25 cellular contexts compared by ENCODE assay signal in the genomic region with DNA sequence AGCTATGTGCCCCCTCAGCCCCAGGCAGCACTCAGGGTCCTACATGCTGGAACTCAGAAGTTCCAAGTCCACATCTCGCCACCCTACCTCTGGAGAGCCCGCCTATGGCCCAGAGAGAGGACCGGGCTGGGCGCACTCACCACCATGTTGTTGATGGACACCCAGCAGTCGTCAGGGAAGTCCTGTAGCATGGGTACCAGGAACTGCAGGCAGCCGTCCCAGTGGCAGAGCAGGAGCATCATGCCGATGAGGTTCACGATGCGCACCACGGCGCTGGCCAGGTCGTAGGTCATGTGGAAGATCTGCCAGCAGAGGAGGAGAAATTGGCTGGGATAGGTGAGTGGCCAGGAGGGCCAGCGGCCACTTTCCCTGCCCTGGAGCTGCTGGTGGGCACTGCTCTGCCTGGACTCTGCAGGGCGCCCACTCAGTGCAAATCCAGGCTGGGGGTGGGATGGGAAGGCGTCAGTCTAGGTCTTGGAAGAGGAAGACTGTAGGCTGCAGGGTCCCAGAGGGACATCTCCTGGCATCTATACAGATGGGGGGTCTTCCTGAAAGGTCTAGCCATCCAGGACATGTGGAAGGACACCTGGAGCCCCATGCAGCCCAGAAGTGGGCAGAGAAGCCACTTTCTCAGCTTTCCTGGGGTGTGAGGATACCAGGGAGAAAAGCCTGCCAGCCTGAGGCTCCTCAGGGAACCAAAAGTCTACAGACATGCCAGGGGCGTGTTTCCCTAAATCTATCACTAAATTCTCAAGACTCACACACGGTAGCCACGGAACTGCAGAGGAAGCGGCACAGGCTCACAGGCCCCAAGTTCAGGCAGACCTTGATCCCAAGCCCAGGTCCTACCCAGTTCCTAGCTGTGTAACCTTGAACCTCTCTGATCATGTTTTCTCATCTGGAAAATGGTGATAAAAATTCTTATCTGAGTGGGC. TPM values are rescaled to one million over a fixed set of nuclear protein-coding genes. Genes with fewer than 3 reads are reported as not detected.
"Had no signal": no experiment of that assay in that cellular context is flagged by ENCODE, and none has a peak within 500 bp of the region (broad histone marks: within the 10 kb centered on the region; RNA-seq: fewer than 3 reads in every experiment).

No MANE protein-coding gene starts in this region.

- H3K27me3 Mint-ChIP-seq: activated CD4-positive, alpha-beta T cell treated with anti-CD3 and anti-CD28 coated beads, Interleukin-2, amount 10 ng/mL, durations not matched to agents 24 days and 14 days; activated CD8-positive, alpha-beta T cell treated with anti-CD3 and anti-CD28 coated beads for 36 hours had no signal

- H3K27ac ChIP-seq: foreskin keratinocyte, hepatocyte, prostate gland, skin epidermis, transverse colon, vagina had no signal

- DNase-seq: activated CD4-positive, alpha-beta T cell treated with anti-CD3 and anti-CD28 coated beads, Interleukin-2, amount 10 ng/mL, durations not matched to agents 24 days and 14 days; activated CD8-positive, alpha-beta T cell treated with anti-CD3 and anti-CD28 coated beads for 36 hours; activated gamma-delta T cell; activated naive CD4-positive, alpha-beta T cell treated with anti-CD3 and anti-CD28 coated beads, Interleukin-2, amount 50 U/mL, for 16 hours; activated naive CD8-positive, alpha-beta T cell treated with anti-CD3 and anti-CD28 coated beads, Interleukin-2, amount 50 U/mL, for 24 hours; dermis blood vessel endothelial cell; effector CD8-positive, alpha-beta T cell; foreskin keratinocyte; immature natural killer cell; kidney glomerular epithelial cell; mesenchymal stem cell; mucosa of descending colon; stimulated activated CD4-positive, alpha-beta T cell treated with anti-CD3 and anti-CD28 coated beads, Interleukin-15, amount 100 ng/mL, for 24 hours; transverse colon had no signal

- H3K4me3 Mint-ChIP-seq: activated CD4-positive, alpha-beta T cell treated with anti-CD3 and anti-CD28 coated beads, Interleukin-2, amount 10 ng/mL, durations not matched to agents 24 days and 14 days; activated CD8-positive, alpha-beta T cell treated with anti-CD3 and anti-CD28 coated beads for 36 hours; activated naive CD8-positive, alpha-beta T cell treated with anti-CD3 and anti-CD28 coated beads, Interleukin-2, amount 50 U/mL, for 24 hours; activated T-helper 1 cell treated with anti-CD3 and anti-CD28 coated beads, Interleukin-12 subunit alpha, Interleukin-12 subunit beta, Interleukin-2, Interleukin-4 antibody, amounts not matched to agents 30 ng/mL and 10 ng/mL and 1 ng/mL, durations not matched to agents 14 hours and 24 hours and 36 hours; immature natural killer cell; neural crest cell; stimulated activated memory B cell treated with anti-CD40 and anti-IgM and Interleukin-4, amounts not matched to agents 10 μg/mL and 1 μg/mL and 100 μg/mL, for 72 hours; T-helper 1 cell treated with Interleukin-12 subunit alpha and Interleukin-12 subunit beta and Interleukin-4 antibody, amounts not matched to agents 30 μg/mL and 1 μg/mL, for 36 hours had no signal

- H3K4me1 ChIP-seq: foreskin keratinocyte, prostate gland, transverse colon, vagina had no signal

- H3K9me3 ChIP-seq: mucosa of descending colon, prostate gland, transverse colon, vagina had no signal

- H3K27me3 ChIP-seq: hepatocyte, transverse colon, vagina had no signal

- H2AFZ ChIP-seq: hepatocyte had no signal

- H3K36me3 ChIP-seq: prostate gland, transverse colon, vagina had no signal

- H3K4me3 ChIP-seq: hepatocyte, mucosa of descending colon, prostate gland, skin epidermis, transverse colon, vagina had no signal

- H3K9me3 Mint-ChIP-seq: activated CD4-positive, alpha-beta T cell treated with anti-CD3 and anti-CD28 coated beads, Interleukin-2, amount 10 ng/mL, durations not matched to agents 24 days and 14 days; activated CD8-positive, alpha-beta T cell treated with anti-CD3 and anti-CD28 coated beads for 36 hours; activated naive CD8-positive, alpha-beta T cell treated with anti-CD3 and anti-CD28 coated beads, Interleukin-2, amount 50 U/mL, for 24 hours; activated T-helper 1 cell treated with anti-CD3 and anti-CD28 coated beads, Interleukin-12 subunit alpha, Interleukin-12 subunit beta, Interleukin-2, Interleukin-4 antibody, amounts not matched to agents 30 ng/mL and 10 ng/mL and 1 ng/mL, durations not matched to agents 14 hours and 24 hours and 36 hours; immature natural killer cell; neural crest cell; stimulated activated memory B cell treated with anti-CD40 and anti-IgM and Interleukin-4, amounts not matched to agents 10 μg/mL and 1 μg/mL and 100 μg/mL, for 72 hours; T-helper 1 cell treated with Interleukin-12 subunit alpha and Interleukin-12 subunit beta and Interleukin-4 antibody, amounts not matched to agents 30 μg/mL and 1 μg/mL, for 36 hours had no signal

- H3K4me1 Mint-ChIP-seq: activated CD4-positive, alpha-beta T cell treated with anti-CD3 and anti-CD28 coated beads, Interleukin-2, amount 10 ng/mL, durations not matched to agents 24 days and 14 days; activated naive CD8-positive, alpha-beta T cell treated with anti-CD3 and anti-CD28 coated beads, Interleukin-2, amount 50 U/mL, for 24 hours; immature natural killer cell; neural crest cell; stimulated activated memory B cell treated with anti-CD40 and anti-IgM and Interleukin-4, amounts not matched to agents 10 μg/mL and 1 μg/mL and 100 μg/mL, for 72 hours had no signal

- H3K27ac Mint-ChIP-seq: activated CD4-positive, alpha-beta T cell treated with anti-CD3 and anti-CD28 coated beads, Interleukin-2, amount 10 ng/mL, durations not matched to agents 24 days and 14 days; activated CD8-positive, alpha-beta T cell treated with anti-CD3 and anti-CD28 coated beads for 36 hours; activated naive CD8-positive, alpha-beta T cell treated with anti-CD3 and anti-CD28 coated beads, Interleukin-2, amount 50 U/mL, for 24 hours; activated T-helper 1 cell treated with anti-CD3 and anti-CD28 coated beads, Interleukin-12 subunit alpha, Interleukin-12 subunit beta, Interleukin-2, Interleukin-4 antibody, amounts not matched to agents 30 ng/mL and 10 ng/mL and 1 ng/mL, durations not matched to agents 14 hours and 24 hours and 36 hours; immature natural killer cell; stimulated activated memory B cell treated with anti-CD40 and anti-IgM and Interleukin-4, amounts not matched to agents 10 μg/mL and 1 μg/mL and 100 μg/mL, for 72 hours; T-helper 1 cell treated with Interleukin-12 subunit alpha and Interleukin-12 subunit beta and Interleukin-4 antibody, amounts not matched to agents 30 μg/mL and 1 μg/mL, for 36 hours had no signal

- H3K36me3 Mint-ChIP-seq: immature natural killer cell; stimulated activated memory B cell treated with anti-CD40 and anti-IgM and Interleukin-4, amounts not matched to agents 10 μg/mL and 1 μg/mL and 100 μg/mL, for 72 hours had no signal

- H3K4me2 ChIP-seq: hepatocyte had no signal

RNA-seq across cellular contexts. Expression of a gene that starts 36.5 kb away (rescaled TPM):
- total RNA-seq: activated CD4-positive, alpha-beta T cell treated with anti-CD3 and anti-CD28 coated beads, Interleukin-2, amount 10 ng/mL, durations not matched to agents 24 days and 14 days; activated CD8-positive, alpha-beta T cell treated with anti-CD3 and anti-CD28 coated beads for 36 hours; activated T-helper 1 cell treated with anti-CD3 and anti-CD28 coated beads, Interleukin-12 subunit alpha, Interleukin-12 subunit beta, Interleukin-2, Interleukin-4 antibody, amounts not matched to agents 30 ng/mL and 10 ng/mL and 1 ng/mL, durations not matched to agents 14 hours and 24 hours and 36 hours; dermis blood vessel endothelial cell; liver; osteocyte had no signal
- polyA plus RNA-seq: esophagus, foreskin keratinocyte, immature natural killer cell, liver had no signal
